ENCODE assay signal across 15 cellular contexts in genomic region chr1:101200513-101200912, GRCh38. TPM values are rescaled to one million over a fixed set of nuclear protein-coding genes. Genes with fewer than 3 reads are reported as not detected.
DNase-seq lines count a peak whose midpoint lies in the region; ATAC-seq and TF ChIP-seq lines count a peak whose summit lies in the region.
"Had no signal": no experiment of that assay in that cellular context is flagged by ENCODE, and none has a peak within 500 bp of the region (broad histone marks: within the 10 kb centered on the region; RNA-seq: fewer than 3 reads in every experiment).

No MANE protein-coding gene starts in this region.

- H3K79me2 ChIP-seq in fibroblast of lung (ENCODE audit: control insufficient read depth, insufficient read depth, low read length) = no peaks in the 10 kb centered on the region

- no peaks in the 10 kb centered on the region for H3K27me3 Mint-ChIP-seq in activated T-cell treated with anti-CD3 and anti-CD28 coated beads, Interleukin-2, amount 50 U/mL, for 72 hours (ENCODE audit: low read depth)
- H3K27me3 Mint-ChIP-seq in stimulated activated memory B cell treated with anti-CD40 and anti-IgM and Interleukin-4, amounts not matched to agents 10 μg/mL and 1 μg/mL and 100 μg/mL, for 72 hours = no peaks in the 10 kb centered on the region

- H3K27me3 ChIP-seq in SJSA1 (replicated peaks) = no peaks in the 10 kb centered on the region
- H3K27me3 ChIP-seq in fibroblast of lung (ENCODE audit: control insufficient read depth, insufficient read depth, low read length) = no peaks in the 10 kb centered on the region

- no peaks in the 10 kb centered on the region for H4K20me1 ChIP-seq in fibroblast of lung (ENCODE audit: control insufficient read depth, extremely low read depth, insufficient read depth, low read length)

- no peak for DNase-seq in activated T-cell treated with anti-CD3 and anti-CD28 coated beads, Interleukin-2, amount 50 U/mL, for 72 hours
- DNase-seq in activated T-cell treated with anti-CD3 and anti-CD28 coated beads, Interleukin-2, amount 50 U/mL, for 48 hours = no peak
- DNase-seq in SJSA1 (ENCODE audit: low read depth in 1 of 2, low spot score in 2 of 2) = peak; percentile 79 to 92
- peak; percentile 73 to 94 for DNase-seq in fibroblast of lung (ENCODE audit: low read depth in 2 of 2)
- DNase-seq in NCI-H446 (lab: John Stamatoyannopoulos, UW) = no peak
- DNase-seq: activated CD8-positive, alpha-beta memory T cell treated with anti-CD3 and anti-CD28 coated beads for 24 hours; left ventricle myocardium inferior; NCI-H2081; retina; SIG-M5 had no signal

- H3K36me3 ChIP-seq in SJSA1 (no peaks in the 10 kb centered on the region), fibroblast of lung (ENCODE audit: control insufficient read depth, insufficient read depth, low read length) (no peaks in the 10 kb centered on the region)
- H3K36me3 ChIP-seq: left ventricle myocardium inferior had no signal

- H3K9ac ChIP-seq in fibroblast of lung (ENCODE audit: insufficient read depth, low read length) = no peak overlapping the region

- H3K4me3 ChIP-seq in SJSA1 = no peak overlapping the region
- H3K4me3 ChIP-seq in fibroblast of lung (replicated peaks in 1 of 4; ENCODE audit: control extremely low read depth in 1 of 4, insufficient read depth in 1 of 4, low read depth in 3 of 4, low read length in 4 of 4) = no peak overlapping the region
- H3K4me3 ChIP-seq: GM12878, left ventricle myocardium inferior had no signal

- H3K27ac ChIP-seq in SJSA1 (peak overlapping the region; percentile 84), fibroblast of lung (ENCODE audit: insufficient read depth, low read length) (peak overlapping the region; percentile 1)
- H3K27ac ChIP-seq: C4-2B, left ventricle myocardium inferior had no signal

- ATAC-seq in activated T-cell treated with anti-CD3 and anti-CD28 coated beads, Interleukin-2, amount 50 U/mL, for 72 hours (replicated peaks in 1 of 2) = no peak
- no peak for ATAC-seq in stimulated activated memory B cell treated with anti-CD40 and anti-IgM and Interleukin-4, amounts not matched to agents 10 μg/mL and 1 μg/mL and 100 μg/mL, for 72 hours
- ATAC-seq in HG02884 (IDR thresholded peaks at IDR 0.05; ENCODE audit: unreplicated experiment) = no peak
- ATAC-seq in HG03025 (IDR thresholded peaks at IDR 0.05; ENCODE audit: low FRiP score, unreplicated experiment) = no peak

- peaks cover 77% of the 10 kb centered on the region for H3K4me1 Mint-ChIP-seq in activated T-cell treated with anti-CD3 and anti-CD28 coated beads, Interleukin-2, amount 50 U/mL, for 72 hours (ENCODE audit: low read depth)
- peaks cover 32% of the 10 kb centered on the region for H3K4me1 Mint-ChIP-seq in stimulated activated memory B cell treated with anti-CD40 and anti-IgM and Interleukin-4, amounts not matched to agents 10 μg/mL and 1 μg/mL and 100 μg/mL, for 72 hours

- H3K9me3 Mint-ChIP-seq in activated T-cell treated with anti-CD3 and anti-CD28 coated beads, Interleukin-2, amount 50 U/mL, for 72 hours = peaks cover 6 to 9% of the 10 kb centered on the region in 2 donors
- H3K9me3 Mint-ChIP-seq in stimulated activated memory B cell treated with anti-CD40 and anti-IgM and Interleukin-4, amounts not matched to agents 10 μg/mL and 1 μg/mL and 100 μg/mL, for 72 hours = no peaks in the 10 kb centered on the region

- no peak overlapping the region for H3K4me2 ChIP-seq in fibroblast of lung (ENCODE audit: extremely low read depth, insufficient read depth, low read length)

- peak overlapping the region; percentile 32 for H2AFZ ChIP-seq in fibroblast of lung (ENCODE audit: low read length)

- H3K9me3 ChIP-seq in SJSA1 (replicated peaks) (no peaks in the 10 kb centered on the region), fibroblast of lung (ENCODE audit: control insufficient read depth, insufficient read depth, low read depth, low read length) (no peaks in the 10 kb centered on the region)
- H3K9me3 ChIP-seq: left ventricle myocardium inferior had no signal

- H3K4me3 Mint-ChIP-seq in activated T-cell treated with anti-CD3 and anti-CD28 coated beads, Interleukin-2, amount 50 U/mL, for 72 hours = peak overlapping the region; percentile 63 to 75
- no peak overlapping the region for H3K4me3 Mint-ChIP-seq in stimulated activated memory B cell treated with anti-CD40 and anti-IgM and Interleukin-4, amounts not matched to agents 10 μg/mL and 1 μg/mL and 100 μg/mL, for 72 hours

- TF ChIP-seq CTCF in fibroblast of lung (conservative IDR thresholded peaks at IDR 0.05 in 1 of 2, IDR thresholded peaks at IDR 0.05 in 1 of 2; ENCODE audit: low read depth in 1 of 2, low read length in 2 of 2) = no peak

- H3K36me3 Mint-ChIP-seq in activated T-cell treated with anti-CD3 and anti-CD28 coated beads, Interleukin-2, amount 50 U/mL, for 72 hours (ENCODE audit: insufficient read depth in 2 of 2) = peaks cover 2 to 14% of the 10 kb centered on the region in 2 donors
- no peaks in the 10 kb centered on the region for H3K36me3 Mint-ChIP-seq in stimulated activated memory B cell treated with anti-CD40 and anti-IgM and Interleukin-4, amounts not matched to agents 10 μg/mL and 1 μg/mL and 100 μg/mL, for 72 hours

- H3K4me1 ChIP-seq in SJSA1 (replicated peaks) (peaks cover 24% of the 10 kb centered on the region), fibroblast of lung (ENCODE audit: control insufficient read depth, extremely low read depth, insufficient read depth, low read length) (peaks cover 3% of the 10 kb centered on the region)

- H3K27ac Mint-ChIP-seq in activated T-cell treated with anti-CD3 and anti-CD28 coated beads, Interleukin-2, amount 50 U/mL, for 72 hours = peak overlapping the region; percentile 91
- peak overlapping the region; percentile 73 for H3K27ac Mint-ChIP-seq in stimulated activated memory B cell treated with anti-CD40 and anti-IgM and Interleukin-4, amounts not matched to agents 10 μg/mL and 1 μg/mL and 100 μg/mL, for 72 hours

RNA-seq across cellular contexts. Expression of gene S1PR1, which starts 36.3 kb away (rescaled TPM):
- total RNA-seq in activated T-cell treated with anti-CD3 and anti-CD28 coated beads, Interleukin-2, amount 50 U/mL, for 72 hours = 100 to 1,000 TPM; 135 to 157 TPM
- total RNA-seq in SJSA1 (2014; rRNA removed; shearing (Covaris generic)) = 3.7 and 13.3 TPM in 2 replicates
- 10.4 and 16.7 TPM in 2 replicates for total RNA-seq in fibroblast of lung
- polyA plus RNA-seq in fibroblast of lung = 5.9 and 6.2 TPM in 2 replicates
- polyA plus RNA-seq in fibroblast of lung (2012) = 3.7 and 3.9 TPM in 2 replicates
- polyA minus RNA-seq in fibroblast of lung (ENCODE audit: low replicate concordance) = 7.7 and 16.9 TPM in 2 replicates

Comparison
In these comparisons a context has a peak if more than half of its experiments do, and no peak if none do; other contexts are left out.
1. DNase-seq: peak in SJSA1 (2 of 2) and fibroblast of lung (2 of 2); none in activated T-cell treated with anti-CD3 and anti-CD28 coated beads, Interleukin-2, amount 50 U/mL, for 72 hours (0 of 2), activated T-cell treated with anti-CD3 and anti-CD28 coated beads, Interleukin-2, amount 50 U/mL, for 48 hours (0 of 2) and NCI-H446 (0 of 2).